Comparison of ENCODE assay signal across 8 cellular contexts in genomic region chr14:64060648-64061096, GRCh38.
DNase-seq lines count a peak whose midpoint lies in the region; ATAC-seq and TF ChIP-seq lines count a peak whose summit lies in the region.

No MANE protein-coding gene starts in this region.

- POLR2A ChIA-PET in activated B cell treated with CpG ODN at 0.5 μM for 24 hours (lab: Charles Lee), result interaction anchor here (0.6 kb wide), 1 partner anchor 230 kb away, joined by 3 read pairs; no protein-coding TSS in a partner anchor

- TF ChIP-seq CTCF in BE2C (IDR thresholded peaks at IDR 0.05; ENCODE audit: low read depth, low read length), result peak; percentile 70
- TF ChIP-seq CTCF in HFF-Myc (IDR thresholded peaks at IDR 0.05; ENCODE audit: low read depth, low read length, missing control alignments), result peak; percentile 58
- TF ChIP-seq CTCF in activated B cell treated with CpG ODN at 0.5 μM for 24 hours (IDR thresholded peaks at IDR 0.05), result no peak

- H3K27ac Mint-ChIP-seq in activated B cell treated with CpG ODN at 0.5 μM for 24 hours, result no peak overlapping the region

- H3K4me3 ChIP-seq in BE2C (ENCODE audit: low read depth, low read length) (no peak overlapping the region), HFF-Myc (replicated peaks; ENCODE audit: low read depth, low read length) (no peak overlapping the region)

- intact Hi-C loops in activated B cell treated with CpG ODN at 0.5 μM for 24 hours (cut with micrococcal nuclease) (loop anchor here (1.0 kb wide), 1 partner anchor 234 kb away; the partner anchor contains the start of gene ESR2), left colon (cut with DNase I, micrococcal nuclease) (no loop called here)

- H3K27me3 ChIP-seq in BE2C, result no peaks in the 10 kb centered on the region

- ATAC-seq in activated B cell treated with CpG ODN at 0.5 μM for 24 hours (ENCODE audit: low read depth) (peak; percentile 49), left colon (peak; percentile 89)

- DNase-seq in BE2C (peak; percentile 33), HFF-Myc (ENCODE audit: extremely low read depth, low read depth) (peak; percentile 4), activated B cell treated with CpG ODN at 0.5 μM for 24 hours (no peak), left colon (peak in 1 of 2 donors; percentile 43), NCI-H524 treated with DMSO at 0.1 percent for 48 hours (lab: John Stamatoyannopoulos, UW) (no peak), NCI-H526 treated with DMSO at 0.1 percent for 48 hours (lab: John Stamatoyannopoulos, UW) (no peak), NCI-H1092 treated with DMSO at 0.1 percent for 48 hours (lab: John Stamatoyannopoulos, UW) (no peak), NCI-H2171 treated with DMSO at 0.1 percent for 48 hours (lab: John Stamatoyannopoulos, UW) (no peak)

- CTCF ChIA-PET in activated B cell treated with CpG ODN at 0.5 μM for 24 hours (lab: Charles Lee), result interaction anchor here (1.4 to 1.8 kb wide), 2 partner anchors 234 to 243 kb away, joined by 5 to 14 read pairs; partner anchors contain the start of gene ESR2

- no peaks in the 10 kb centered on the region for H3K36me3 ChIP-seq in BE2C

- H3K27me3 Mint-ChIP-seq in activated B cell treated with CpG ODN at 0.5 μM for 24 hours, result no peaks in the 10 kb centered on the region

- H3K36me3 Mint-ChIP-seq in activated B cell treated with CpG ODN at 0.5 μM for 24 hours (ENCODE audit: low read depth), result peaks cover 16% of the 10 kb centered on the region

- no peaks in the 10 kb centered on the region for H3K4me1 Mint-ChIP-seq in activated B cell treated with CpG ODN at 0.5 μM for 24 hours

- no peaks in the 10 kb centered on the region for H3K9me3 Mint-ChIP-seq in activated B cell treated with CpG ODN at 0.5 μM for 24 hours

- H3K4me3 Mint-ChIP-seq in activated B cell treated with CpG ODN at 0.5 μM for 24 hours, result no peak overlapping the region

- no peaks in the 10 kb centered on the region for H3K9me3 ChIP-seq in BE2C

- 0 out of 2 replicates have a peak, but pooled peaks cover 3% of the 10 kb centered on the region for H3K4me1 ChIP-seq in BE2C

Comparison
In these comparisons a context has a peak if more than half of its experiments do, and no peak if none do; other contexts are left out.
1. DNase-seq: peak in BE2C (single experiment) and HFF-Myc (single experiment); none in activated B cell treated with CpG ODN at 0.5 μM for 24 hours (single experiment), NCI-H524 treated with DMSO at 0.1 percent for 48 hours (single experiment), NCI-H526 treated with DMSO at 0.1 percent for 48 hours (single experiment), NCI-H1092 treated with DMSO at 0.1 percent for 48 hours (single experiment) and NCI-H2171 treated with DMSO at 0.1 percent for 48 hours (single experiment).